ENCODE assay signal across 8 cellular contexts in the genomic region with DNA sequence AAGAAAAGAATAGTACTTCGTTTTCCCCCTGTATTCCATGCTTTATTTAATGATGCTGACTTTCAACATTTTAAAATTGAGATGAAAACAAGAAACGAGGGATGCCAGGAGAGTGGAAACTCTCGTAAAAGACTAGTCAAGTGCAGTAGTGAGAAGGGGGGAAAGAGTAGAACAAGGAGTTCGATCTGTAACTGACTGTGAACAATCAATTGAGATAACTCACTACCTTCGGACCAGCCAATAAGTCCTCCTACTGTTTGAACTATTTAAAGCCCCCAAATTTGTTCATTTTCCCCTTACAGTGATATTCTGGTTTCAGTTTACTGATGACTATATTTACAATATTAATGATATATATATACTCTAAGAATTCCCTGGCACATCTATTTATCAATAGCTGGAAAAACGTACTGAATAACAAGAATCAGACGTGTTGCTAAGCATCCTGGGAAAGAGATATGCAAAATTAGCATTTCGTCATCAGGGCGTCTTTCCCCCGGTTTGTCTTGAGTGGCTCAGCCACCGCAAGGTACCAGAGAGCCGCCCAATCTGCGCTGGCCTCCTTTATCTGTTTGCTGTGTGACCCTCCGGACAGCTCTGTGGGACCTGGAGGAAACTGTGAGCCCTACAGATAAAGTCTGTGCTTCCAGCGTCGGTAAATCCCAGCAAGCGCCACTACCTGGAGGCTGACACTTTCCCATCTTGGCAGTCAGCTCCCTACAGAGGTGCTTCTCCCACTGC. TPM values are rescaled to one million over a fixed set of nuclear protein-coding genes. Genes with fewer than 3 reads are reported as not detected.
DNase-seq lines count a peak whose midpoint lies in the region; ATAC-seq and TF ChIP-seq lines count a peak whose summit lies in the region.

No MANE protein-coding gene starts in this region.

- peak overlapping the region; percentile 72 to 74 for H3K4me3 ChIP-seq in right atrium auricular region
- H3K4me3 ChIP-seq in psoas muscle: peak overlapping the region; percentile 76
- peak overlapping the region; percentile 64 to 83 for H3K4me3 ChIP-seq in uterus

- no peaks in the 10 kb centered on the region for H3K27me3 ChIP-seq in right atrium auricular region
- no peaks in the 10 kb centered on the region for H3K27me3 ChIP-seq in psoas muscle (ENCODE audit: insufficient read depth in 3 of 3, low read length in 2 of 3)
- no peaks in the 10 kb centered on the region for H3K27me3 ChIP-seq in uterus

- 0% methylated on average over 17 of the region's 17 CpGs for WGBS in psoas muscle, 3 donors

- intact Hi-C loops in psoas muscle (cut with DNase I): no loop called here
- intact Hi-C loops in uterus (cut with DNase I; ENCODE audit: low total_unique reads): no loop called here

- in situ Hi-C loops in GM13977 (cut with MboI; ENCODE audit: low pct_unique_long_range_greater_than_20kb, low sequenced_read_pairs, unreplicated experiment): no loop called here

- no peaks in the 10 kb centered on the region for H3K9me3 ChIP-seq in right atrium auricular region
- no peaks in the 10 kb centered on the region for H3K9me3 ChIP-seq in psoas muscle
- no peaks in the 10 kb centered on the region for H3K9me3 ChIP-seq in uterus

- TF ChIP-seq POLR2A in uterus (IDR thresholded peaks at IDR 0.05): peak in 1 of 2 donors; percentile 33

- DNase-seq in GM13977 (ENCODE audit: low spot score) (peak; percentile 91), NCI-H146 (lab: John Stamatoyannopoulos, UW) (peak; percentile 94), T-helper 1 cell (peak; percentile 65 to 90 (median 76)), amygdala (lab: John Stamatoyannopoulos, UW) (peak in 53 of 56 donors; percentile 20 to 83 (median 67)), right atrium auricular region (ENCODE audit: low spot score) (peak; percentile 93), psoas muscle (peak; percentile 73 to 86), uterus (peak; percentile 75 to 90)

- peak overlapping the region; percentile 87 to 90 for H3K27ac ChIP-seq in right atrium auricular region
- peak overlapping the region; percentile 74 for H3K27ac ChIP-seq in psoas muscle
- peak overlapping the region; percentile 91 to 95 for H3K27ac ChIP-seq in uterus

- TF ChIP-seq CTCF in GM13977 (IDR thresholded peaks at IDR 0.05; ENCODE audit: extremely low read depth, insufficient read depth, missing control alignments) (no peak), right atrium auricular region (IDR thresholded peaks at IDR 0.05) (no peak), psoas muscle (IDR thresholded peaks at IDR 0.05) (no peak), uterus (IDR thresholded peaks at IDR 0.05) (peak in 1 of 4 experiments; percentile 16)

- ATAC-seq in HG02870 (IDR thresholded peaks at IDR 0.05; ENCODE audit: unreplicated experiment) (peak; percentile 90), psoas muscle (peak; percentile 89 to 95 (median 92))

- H3K4me1 ChIP-seq in right atrium auricular region (peaks cover 0 to 41% of the 10 kb centered on the region in 2 donors), psoas muscle (peaks cover 17% of the 10 kb centered on the region), uterus (peaks cover 0 to 6% of the 10 kb centered on the region in 2 donors)

- H3K36me3 ChIP-seq in right atrium auricular region: no peaks in the 10 kb centered on the region
- H3K36me3 ChIP-seq in psoas muscle (ENCODE audit: insufficient read depth in 1 of 2, low read depth in 1 of 2): no peaks in the 10 kb centered on the region
- no peaks in the 10 kb centered on the region for H3K36me3 ChIP-seq in uterus

RNA-seq across cellular contexts. Expression of a gene that starts 41.1 kb away (rescaled TPM):
- total RNA-seq in right atrium auricular region: 10 to 100 TPM; 32.3 to 48.9 TPM
- 10 to 100 TPM; 11.3 to 17.5 (median 13.8) TPM for total RNA-seq in psoas muscle
- polyA plus RNA-seq in psoas muscle: 10 to 100 TPM in 2 of 3 donors, 1 to 10 TPM in 1; 9.8 to 29.2 (median 14.5) TPM
- 100 to 1,000 TPM in 1 of 4 donors, 10 to 100 TPM in 3; 34.6 to 169 (median 68.7) TPM for total RNA-seq in uterus

Comparison
In these comparisons a context has a peak if more than half of its experiments do, and no peak if none do; other contexts are left out.
1. Peak in every context shown above with its lines: DNase-seq, ATAC-seq, H3K4me3 ChIP-seq and H3K27ac ChIP-seq.